In genomic region chr16:31192856-31193642, GRCh38 we compare ENCODE assay signal across 23 cellular contexts. TPM values are rescaled to one million over a fixed set of nuclear protein-coding genes. Genes with fewer than 3 reads are reported as not detected.
DNase-seq lines count a peak whose midpoint lies in the region; ATAC-seq lines count a peak whose summit lies in the region.
"Had no signal": no experiment of that assay in that cellular context is flagged by ENCODE, and none has a peak within 500 bp of the region (broad histone marks: within the 10 kb centered on the region; RNA-seq: fewer than 3 reads in every experiment).

No MANE protein-coding gene starts in this region.

- no peak overlapping the region for H3K27ac ChIP-seq in GM23248
- H3K27ac ChIP-seq: BLaER1 treated with 17β-estradiol and CSF1 and Interleukin-3, amounts not matched to agents 10 nM and 100 nM; colonic mucosa; neural progenitor cell; tibial nerve had no signal

- H3K36me3 ChIP-seq in adipocyte (ENCODE audit: control insufficient read depth, insufficient read depth, low read length, severe bottlenecking) (peaks cover 91% of the 10 kb centered on the region), GM23248 (ENCODE audit: low read depth) (peaks cover 93% of the 10 kb centered on the region)

- DNase-seq in activated CD8-positive, alpha-beta memory T cell treated with anti-CD3 and anti-CD28 coated beads, Interleukin-2, amount 10 ng/mL, durations not matched to agents 7 days and 5 days = no peak
- DNase-seq in activated CD8-positive, alpha-beta memory T cell treated with anti-CD3 and anti-CD28 coated beads, Interleukin-2, amount 50 U/mL, for 4 hours = no peak
- DNase-seq in NAMALWA (ENCODE audit: low spot score) = peak; percentile 50
- peak; percentile 0 for DNase-seq in adipocyte (ENCODE audit: low read depth)
- DNase-seq in posterior vena cava (ENCODE audit: low spot score) = peak; percentile 24
- DNase-seq in stimulated activated CD8-positive, alpha-beta memory T cell treated with anti-CD3 and anti-CD28 coated beads, Interleukin-4, amount 100 ng/mL, for 48 hours = no peak
- DNase-seq in NCI-H524 (lab: John Stamatoyannopoulos, UW) = no peak
- DNase-seq in GM23248 = no peak
- DNase-seq: activated CD8-positive, alpha-beta memory T cell treated with anti-CD3 and anti-CD28 coated beads for 24 hours; activated effector memory CD4-positive, alpha-beta T cell treated with Interleukin-2 at 50 U/mL for 16 hours; colonic mucosa; IMR-90; MM.1S; NCI-H2081; NCI-H524 treated with DMSO at 0.1 percent for 48 hours; SW 1271 had no signal

- intact Hi-C loops in posterior vena cava (cut with DNase I) = no loop called here

- no peaks in the 10 kb centered on the region for H3K27me3 Mint-ChIP-seq in activated CD8-positive, alpha-beta memory T cell treated with anti-CD3 and anti-CD28 coated beads, Interleukin-2, amount 10 ng/mL, durations not matched to agents 7 days and 5 days

- H3K4me2 ChIP-seq in GM23248 (ENCODE audit: unreplicated experiment) = no peak overlapping the region
- H3K4me2 ChIP-seq: BLaER1 treated with 17β-estradiol and CSF1 and Interleukin-3, amounts not matched to agents 10 nM and 100 nM; neural progenitor cell had no signal

- no peak overlapping the region for H3K4me3 ChIP-seq in adipocyte (ENCODE audit: low read length)
- no peak overlapping the region for H3K4me3 ChIP-seq in GM23248
- H3K4me3 ChIP-seq: BLaER1 treated with 17β-estradiol and CSF1 and Interleukin-3, amounts not matched to agents 10 nM and 100 nM; colonic mucosa; neural progenitor cell; tibial nerve had no signal

- H2AFZ ChIP-seq in GM23248 = no peak overlapping the region
- H2AFZ ChIP-seq: neural progenitor cell had no signal

- no peaks in the 10 kb centered on the region for H3K9me3 ChIP-seq in adipocyte (ENCODE audit: control insufficient read depth, low read length)
- no peaks in the 10 kb centered on the region for H3K9me3 ChIP-seq in GM23248 (ENCODE audit: low read depth)
- H3K9me3 ChIP-seq: BLaER1 treated with 17β-estradiol and CSF1 and Interleukin-3, amounts not matched to agents 10 nM and 100 nM; colonic mucosa; tibial nerve had no signal

- no peak overlapping the region for H3K4me3 Mint-ChIP-seq in activated CD8-positive, alpha-beta memory T cell treated with anti-CD3 and anti-CD28 coated beads, Interleukin-2, amount 10 ng/mL, durations not matched to agents 7 days and 5 days
- H3K4me3 Mint-ChIP-seq: neural progenitor cell had no signal

- peaks cover 4% of the 10 kb centered on the region for H3K4me1 ChIP-seq in adipocyte (ENCODE audit: control insufficient read depth, insufficient read depth, low read length)
- no peaks in the 10 kb centered on the region for H3K4me1 ChIP-seq in GM23248 (ENCODE audit: insufficient read depth)
- H3K4me1 ChIP-seq: colonic mucosa, neural progenitor cell, tibial nerve had no signal

- 93 to 95% methylated on average over 16 of the region's 16 CpGs for WGBS in GM23248 (ENCODE audit: low coverage in 1 of 2, low lambda C conversion rate in 2 of 2, missing lambda C conversion rate in 2 of 2), 2 experiments

- no peak for ATAC-seq in activated CD8-positive, alpha-beta memory T cell treated with anti-CD3 and anti-CD28 coated beads, Interleukin-2, amount 10 ng/mL, durations not matched to agents 7 days and 5 days
- ATAC-seq: Right ventricle myocardium inferior had no signal

- peaks cover 98% of the 10 kb centered on the region for H3F3A ChIP-seq in GM23248 (ENCODE audit: insufficient read depth)

- no peaks in the 10 kb centered on the region for H4K20me1 ChIP-seq in GM23248 (ENCODE audit: insufficient read depth)

- H3K9me2 ChIP-seq in GM23248 (ENCODE audit: insufficient read depth) = no peaks in the 10 kb centered on the region

- H3K27ac Mint-ChIP-seq in activated CD8-positive, alpha-beta memory T cell treated with anti-CD3 and anti-CD28 coated beads, Interleukin-2, amount 10 ng/mL, durations not matched to agents 7 days and 5 days = peak overlapping the region; percentile 37

- H3K9ac ChIP-seq in adipocyte (ENCODE audit: low read length) (no peak overlapping the region), GM23248 (no peak overlapping the region)
- H3K9ac ChIP-seq: neural progenitor cell had no signal

- H3K36me3 Mint-ChIP-seq in activated CD8-positive, alpha-beta memory T cell treated with anti-CD3 and anti-CD28 coated beads, Interleukin-2, amount 10 ng/mL, durations not matched to agents 7 days and 5 days = peaks cover 76% of the 10 kb centered on the region

- peaks cover 75% of the 10 kb centered on the region for H3K79me2 ChIP-seq in GM23248 (ENCODE audit: insufficient read depth)

- CTCF ChIA-PET in activated CD8-positive, alpha-beta memory T cell treated with anti-CD3 and anti-CD28 coated beads, Interleukin-2, amount 10 ng/mL, durations not matched to agents 7 days and 5 days (lab: Charles Lee) = no interaction called here

- no peaks in the 10 kb centered on the region for H3K27me3 ChIP-seq in adipocyte (replicated peaks; ENCODE audit: control insufficient read depth, insufficient read depth, low read length)
- no peaks in the 10 kb centered on the region for H3K27me3 ChIP-seq in GM23248 (replicated peaks; ENCODE audit: insufficient read depth)
- H3K27me3 ChIP-seq: BLaER1 treated with 17β-estradiol and CSF1 and Interleukin-3, amounts not matched to agents 10 nM and 100 nM; colonic mucosa; neural progenitor cell; tibial nerve had no signal

- no peaks in the 10 kb centered on the region for H3K9me3 Mint-ChIP-seq in activated CD8-positive, alpha-beta memory T cell treated with anti-CD3 and anti-CD28 coated beads, Interleukin-2, amount 10 ng/mL, durations not matched to agents 7 days and 5 days (ENCODE audit: low read depth)
- H3K9me3 Mint-ChIP-seq: neural progenitor cell had no signal

- in situ Hi-C loops in GM23248 (cut with MboI) = no loop called here

- H3K4me1 Mint-ChIP-seq in activated CD8-positive, alpha-beta memory T cell treated with anti-CD3 and anti-CD28 coated beads, Interleukin-2, amount 10 ng/mL, durations not matched to agents 7 days and 5 days = peaks cover 62% of the 10 kb centered on the region
- H3K4me1 Mint-ChIP-seq: neural progenitor cell had no signal

RNA-seq across cellular contexts. Expression of gene PYCARD, which starts 9.5 kb away (rescaled TPM):
- 10 to 100 TPM; 55.4 to 99.1 TPM for total RNA-seq in activated CD8-positive, alpha-beta memory T cell treated with anti-CD3 and anti-CD28 coated beads, Interleukin-2, amount 10 ng/mL, durations not matched to agents 7 days and 5 days
- 10 to 100 TPM; 13.0 to 23.9 TPM for total RNA-seq in posterior vena cava
- total RNA-seq in GM23248 (2014; rRNA removed; shearing (Covaris generic)) = 20.1 and 28.1 TPM in 2 replicates
- polyA plus RNA-seq in GM23248 (2016; fragmentation: Nextera tagmentation; extraction: Ambion mirVana) = 23.1 and 24.3 TPM in 2 replicates

RNA-seq across cellular contexts. Expression of gene FUS, which starts 13.1 kb away (rescaled TPM):
- 100 to 1,000 TPM; 514 to 619 TPM for total RNA-seq in activated CD8-positive, alpha-beta memory T cell treated with anti-CD3 and anti-CD28 coated beads, Interleukin-2, amount 10 ng/mL, durations not matched to agents 7 days and 5 days
- total RNA-seq in posterior vena cava = 100 to 1,000 TPM; 168 to 208 TPM
- 22.5 and 28.3 TPM in 2 replicates for total RNA-seq in GM23248 (2014; rRNA removed; shearing (Covaris generic))
- polyA plus RNA-seq in GM23248 (2016; fragmentation: Nextera tagmentation; extraction: Ambion mirVana) = 154 and 166 TPM in 2 replicates

RNA-seq across cellular contexts. Expression of gene TRIM72, which starts 20.9 kb away (rescaled TPM):
- not detected for total RNA-seq in activated CD8-positive, alpha-beta memory T cell treated with anti-CD3 and anti-CD28 coated beads, Interleukin-2, amount 10 ng/mL, durations not matched to agents 7 days and 5 days
- total RNA-seq in posterior vena cava = under 1 TPM; 0.05 to 0.10 TPM
- total RNA-seq in GM23248 (2014; rRNA removed; shearing (Covaris generic)) = not detected in 2 replicates
- not detected in 2 replicates for polyA plus RNA-seq in GM23248 (2016; fragmentation: Nextera tagmentation; extraction: Ambion mirVana)
- total RNA-seq: endothelial cell of umbilical vein, fibroblast of villous mesenchyme, IMR-90 had no signal
- polyA plus RNA-seq: endothelial cell of umbilical vein, IMR-90, keratinocyte had no signal

RNA-seq across cellular contexts. Expression of gene PYDC1, which starts 23.9 kb away (rescaled TPM):
- total RNA-seq in activated CD8-positive, alpha-beta memory T cell treated with anti-CD3 and anti-CD28 coated beads, Interleukin-2, amount 10 ng/mL, durations not matched to agents 7 days and 5 days = not detected
- total RNA-seq in posterior vena cava = not detected
- not detected in 2 replicates for total RNA-seq in GM23248 (2014; rRNA removed; shearing (Covaris generic))
- not detected in 2 replicates for polyA plus RNA-seq in GM23248 (2016; fragmentation: Nextera tagmentation; extraction: Ambion mirVana)
- total RNA-seq: colonic mucosa, endothelial cell of umbilical vein, fibroblast of villous mesenchyme, IMR-90, Right ventricle myocardium inferior had no signal
- polyA plus RNA-seq: endothelial cell of umbilical vein, IMR-90, keratinocyte had no signal

RNA-seq across cellular contexts. Expression of gene PRSS36, which starts 43.2 kb away (rescaled TPM):
- under 1 TPM; 0.59 to 0.96 TPM for total RNA-seq in activated CD8-positive, alpha-beta memory T cell treated with anti-CD3 and anti-CD28 coated beads, Interleukin-2, amount 10 ng/mL, durations not matched to agents 7 days and 5 days
- total RNA-seq in posterior vena cava = 1 to 10 TPM; 2.9 to 5.2 TPM
- 0.13 TPM in 1 of 2 replicates, not detected in the other for total RNA-seq in GM23248 (2014; rRNA removed; shearing (Covaris generic))
- 0.19 and 2.2 TPM in 2 replicates for polyA plus RNA-seq in GM23248 (2016; fragmentation: Nextera tagmentation; extraction: Ambion mirVana)
- total RNA-seq: endothelial cell of umbilical vein had no signal

Comparison
In these comparisons a context has a peak if more than half of its experiments do, and no peak if none do; other contexts are left out.
1. DNase-seq: peak in NAMALWA (single experiment), adipocyte (single experiment) and posterior vena cava (single experiment); none in activated CD8-positive, alpha-beta memory T cell treated with anti-CD3 and anti-CD28 coated beads, Interleukin-2, amount 10 ng/mL, durations not matched to agents 7 days and 5 days (single experiment), activated CD8-positive, alpha-beta memory T cell treated with anti-CD3 and anti-CD28 coated beads, Interleukin-2, amount 50 U/mL, for 4 hours (single experiment), stimulated activated CD8-positive, alpha-beta memory T cell treated with anti-CD3 and anti-CD28 coated beads, Interleukin-4, amount 100 ng/mL, for 48 hours (single experiment), NCI-H524 (0 of 2) and GM23248 (single experiment).